ENCODE assay signal across 8 cellular contexts in genomic region chr2:241271641-241272297, GRCh38. TPM values are rescaled to one million over a fixed set of nuclear protein-coding genes. Genes with fewer than 3 reads are reported as not detected.
DNase-seq lines count a peak whose midpoint lies in the region; ATAC-seq and TF ChIP-seq lines count a peak whose summit lies in the region.

No MANE protein-coding gene starts in this region.

- TF ChIP-seq CTCF in GM23338 (conservative IDR thresholded peaks at IDR 0.05; ENCODE audit: low read depth in 2 of 2) = no peak
- TF ChIP-seq CTCF in NB4 (IDR thresholded peaks at IDR 0.05; ENCODE audit: low read depth, low read length) = no peak
- no peak for TF ChIP-seq CTCF in lower lobe of right lung (IDR thresholded peaks at IDR 0.05)

- 0 out of 2 replicates have a peak, but pooled peaks cover 5% of the 10 kb centered on the region for H3F3A ChIP-seq in GM23338 (replicated peaks; ENCODE audit: low read depth)

- no peak for TF ChIP-seq POLR2A in NB4 (IDR thresholded peaks at IDR 0.05; ENCODE audit: extremely low read depth, insufficient read length)

- ATAC-seq in GM23338 = peak; percentile 25
- peak; percentile 72 for ATAC-seq in activated CD8-positive, alpha-beta T cell treated with anti-CD3 and anti-CD28 coated beads, Interleukin-2, amount 10 ng/mL, durations not matched to agents 7 days and 5 days
- ATAC-seq in lower lobe of right lung = peak; percentile 91
- ATAC-seq in HG03520 (IDR thresholded peaks at IDR 0.05; ENCODE audit: unreplicated experiment) = no peak

- H3K27ac Mint-ChIP-seq in GM23338 = 0 out of 2 replicates have a peak overlapping the region, but pooled peaks have one; percentile 60
- peak overlapping the region; percentile 86 for H3K27ac Mint-ChIP-seq in activated CD8-positive, alpha-beta T cell treated with anti-CD3 and anti-CD28 coated beads, Interleukin-2, amount 10 ng/mL, durations not matched to agents 7 days and 5 days

- no peak overlapping the region for H2AFZ ChIP-seq in GM23338

- peaks cover 58% of the 10 kb centered on the region for H4K20me1 ChIP-seq in GM23338 (replicated peaks; ENCODE audit: insufficient read depth)

- H3K27me3 ChIP-seq in GM23338 (ENCODE audit: insufficient read depth) (no peaks in the 10 kb centered on the region), lower lobe of right lung (ENCODE audit: low read depth) (no peaks in the 10 kb centered on the region)

- CTCF ChIA-PET in activated CD8-positive, alpha-beta T cell treated with anti-CD3 and anti-CD28 coated beads, Interleukin-2, amount 10 ng/mL, durations not matched to agents 7 days and 5 days (lab: Charles Lee) = no interaction called here

- H3K9me3 Mint-ChIP-seq in GM23338 = no peaks in the 10 kb centered on the region
- peaks cover 12% of the 10 kb centered on the region for H3K9me3 Mint-ChIP-seq in activated CD8-positive, alpha-beta T cell treated with anti-CD3 and anti-CD28 coated beads, Interleukin-2, amount 10 ng/mL, durations not matched to agents 7 days and 5 days (ENCODE audit: insufficient read depth)

- H3K27ac ChIP-seq in GM23338 (ENCODE audit: low read depth) (no peak overlapping the region), lower lobe of right lung (peak overlapping the region; percentile 88)

- H3K4me1 ChIP-seq in GM23338 (ENCODE audit: insufficient read depth) (peaks cover 16% of the 10 kb centered on the region), lower lobe of right lung (peaks cover 44% of the 10 kb centered on the region)

- POLR2A ChIA-PET in activated CD8-positive, alpha-beta T cell treated with anti-CD3 and anti-CD28 coated beads, Interleukin-2, amount 10 ng/mL, durations not matched to agents 7 days and 5 days (lab: Charles Lee) = interaction anchor here (1.1 to 1.2 kb wide), 2 partner anchors 31 to 42 kb away, joined by 3 to 6 read pairs; no protein-coding TSS in a partner anchor

- H3K4me2 ChIP-seq in GM23338 = peak overlapping the region; percentile 90

- no peaks in the 10 kb centered on the region for H3K9me2 ChIP-seq in GM23338 (ENCODE audit: insufficient read depth)

- H3K36me3 ChIP-seq in GM23338 (ENCODE audit: insufficient read depth) (0 out of 2 replicates have a peak, but pooled peaks cover under 1% of the 10 kb centered on the region), lower lobe of right lung (peaks cover 21% of the 10 kb centered on the region)

- H3K4me3 ChIP-seq in GM23338 (peak overlapping the region; percentile 72), NB4 (ENCODE audit: low read depth, low read length) (peak overlapping the region; percentile 65), lower lobe of right lung (peak overlapping the region; percentile 81)

- peaks cover 12% of the 10 kb centered on the region for H3K27me3 Mint-ChIP-seq in GM23338 (ENCODE audit: insufficient read depth, low read depth, poor library complexity)
- no peaks in the 10 kb centered on the region for H3K27me3 Mint-ChIP-seq in activated CD8-positive, alpha-beta T cell treated with anti-CD3 and anti-CD28 coated beads, Interleukin-2, amount 10 ng/mL, durations not matched to agents 7 days and 5 days (ENCODE audit: low read depth)

- peaks cover 17% of the 10 kb centered on the region for H3K36me3 Mint-ChIP-seq in GM23338 (ENCODE audit: low read depth)
- peaks cover 39% of the 10 kb centered on the region for H3K36me3 Mint-ChIP-seq in activated CD8-positive, alpha-beta T cell treated with anti-CD3 and anti-CD28 coated beads, Interleukin-2, amount 10 ng/mL, durations not matched to agents 7 days and 5 days (ENCODE audit: low read depth)

- intact Hi-C loops in lower lobe of right lung (cut with DNase I) = no loop called here

- H3K79me2 ChIP-seq in GM23338 (replicated peaks; ENCODE audit: insufficient read depth) = peaks cover 93% of the 10 kb centered on the region

- DNase-seq in Daoy (ENCODE audit: low read depth) = peak; percentile 79
- peak; percentile 44 for DNase-seq in GM23338 (ENCODE audit: low spot score)
- DNase-seq in NB4 (ENCODE audit: low read depth) = peak; percentile 79
- peak; percentile 65 for DNase-seq in activated CD8-positive, alpha-beta T cell treated with anti-CD3 and anti-CD28 coated beads, Interleukin-2, amount 10 ng/mL, durations not matched to agents 7 days and 5 days
- DNase-seq in effector CD4-positive, alpha-beta T cell = peak; percentile 42
- DNase-seq in lower lobe of right lung = peak; percentile 91
- DNase-seq in stimulated activated CD4-positive, alpha-beta T cell treated with anti-CD3 and anti-CD28 coated beads, Interleukin-4, amount 100 ng/mL, for 24 hours = peak; percentile 68

- no peaks in the 10 kb centered on the region for H3K9me3 ChIP-seq in lower lobe of right lung

- H3K4me1 Mint-ChIP-seq in GM23338 = peaks cover 45% of the 10 kb centered on the region
- peaks cover 33% of the 10 kb centered on the region for H3K4me1 Mint-ChIP-seq in activated CD8-positive, alpha-beta T cell treated with anti-CD3 and anti-CD28 coated beads, Interleukin-2, amount 10 ng/mL, durations not matched to agents 7 days and 5 days (ENCODE audit: low read depth)

- peak overlapping the region; percentile 82 for H3K4me3 Mint-ChIP-seq in GM23338
- H3K4me3 Mint-ChIP-seq in activated CD8-positive, alpha-beta T cell treated with anti-CD3 and anti-CD28 coated beads, Interleukin-2, amount 10 ng/mL, durations not matched to agents 7 days and 5 days = peak overlapping the region; percentile 87

TF ChIP-seq in GM23338, 12 proteins besides CTCF, POLR2A, EP300 and RAD21:
- no peak for TF ChIP-seq ETS1 (IDR thresholded peaks at IDR 0.05)
- no peak for TF ChIP-seq POLR2AphosphoS5 (IDR thresholded peaks at IDR 0.05; ENCODE audit: low read depth)
- TF ChIP-seq JUNB (IDR thresholded peaks at IDR 0.05; ENCODE audit: unreplicated experiment) = no peak
- TF ChIP-seq ZNF114 (CRISPR knock-in tag; IDR thresholded peaks at IDR 0.05) = no peak
- no peak for TF ChIP-seq REST (IDR thresholded peaks at IDR 0.05; ENCODE audit: unreplicated experiment)
- no peak for TF ChIP-seq STAT1 (IDR thresholded peaks at IDR 0.05; ENCODE audit: unreplicated experiment)

RNA-seq across cellular contexts. Expression of gene HDLBP, which starts 43.7 kb away (rescaled TPM):
- total RNA-seq in Daoy (2014; rRNA removed; shearing (Covaris generic)) = 244 and 258 TPM in 2 replicates
- 306 and 312 TPM in 2 replicates for total RNA-seq in GM23338 (2014; rRNA removed; shearing (Covaris generic))
- polyA plus RNA-seq in GM23338 (2016; fragmentation: Nextera tagmentation; extraction: Ambion mirVana) = 218 and 230 TPM in 2 replicates
- total RNA-seq in activated CD8-positive, alpha-beta T cell treated with anti-CD3 and anti-CD28 coated beads, Interleukin-2, amount 10 ng/mL, durations not matched to agents 7 days and 5 days = 100 to 1,000 TPM; 186 to 187 TPM
- total RNA-seq in lower lobe of right lung = 387 TPM

RNA-seq across cellular contexts. Expression of gene SEPTIN2, which starts 44.0 kb away (rescaled TPM):
- total RNA-seq in Daoy (2014; rRNA removed; shearing (Covaris generic)) = 244 and 328 TPM in 2 replicates
- total RNA-seq in GM23338 (2014; rRNA removed; shearing (Covaris generic)) = 370 and 393 TPM in 2 replicates
- polyA plus RNA-seq in GM23338 (2016; fragmentation: Nextera tagmentation; extraction: Ambion mirVana) = 204 and 227 TPM in 2 replicates
- 100 to 1,000 TPM; 247 TPM for total RNA-seq in activated CD8-positive, alpha-beta T cell treated with anti-CD3 and anti-CD28 coated beads, Interleukin-2, amount 10 ng/mL, durations not matched to agents 7 days and 5 days
- 255 TPM for total RNA-seq in lower lobe of right lung
